Comparison of ENCODE assay signal across 9 cellular contexts in genomic region chr12:25648460-25648859, GRCh38.
A peak's percentile ranks its signal among the peaks of the same experiment; 100 is the strongest.
DNase-seq lines count a peak whose midpoint lies in the region; ATAC-seq and TF ChIP-seq lines count a peak whose summit lies in the region.
"Had no signal": no experiment of that assay in that cellular context is flagged by ENCODE, and none has a peak within 500 bp of the region (broad histone marks: within the 10 kb centered on the region; RNA-seq: fewer than 3 reads in every experiment).

No MANE protein-coding gene starts in this region.

- H4K20me1 ChIP-seq in fibroblast of lung (ENCODE audit: control insufficient read depth, extremely low read depth, insufficient read depth, low read length): no peaks in the 10 kb centered on the region

- H3K4me1 Mint-ChIP-seq in immature natural killer cell: peaks cover 0 to under 1% of the 10 kb centered on the region in 2 donors

- peak overlapping the region; percentile 49 for H3K27ac ChIP-seq in fibroblast of lung (ENCODE audit: insufficient read depth, low read length)

- H3K36me3 ChIP-seq in fibroblast of lung (ENCODE audit: control insufficient read depth, insufficient read depth, low read length): no peaks in the 10 kb centered on the region

- H3K4me2 ChIP-seq in fibroblast of lung (ENCODE audit: extremely low read depth, insufficient read depth, low read length): peak overlapping the region; percentile 67

- H2AFZ ChIP-seq in fibroblast of lung (ENCODE audit: low read length): peak overlapping the region; percentile 76

- peaks cover 3% of the 10 kb centered on the region for H3K4me1 ChIP-seq in fibroblast of lung (ENCODE audit: control insufficient read depth, extremely low read depth, insufficient read depth, low read length)

- H3K9ac ChIP-seq in fibroblast of lung (ENCODE audit: insufficient read depth, low read length): no peak overlapping the region

- TF ChIP-seq CTCF in fibroblast of lung (conservative IDR thresholded peaks at IDR 0.05 in 1 of 2, IDR thresholded peaks at IDR 0.05 in 1 of 2; ENCODE audit: low read depth in 1 of 2, low read length in 2 of 2): no peak

- H3K4me3 Mint-ChIP-seq in immature natural killer cell: no peak overlapping the region

- H3K9me3 Mint-ChIP-seq in immature natural killer cell: peaks cover 0 to 3% (median 0%) of the 10 kb centered on the region in 6 donors

- no peaks in the 10 kb centered on the region for H3K27me3 ChIP-seq in fibroblast of lung (ENCODE audit: control insufficient read depth, insufficient read depth, low read length)

- DNase-seq in D341Med (ENCODE audit: low spot score) (peak; percentile 43), OCI-M1 (lab: John Stamatoyannopoulos, UW) (peak; percentile 17), fibroblast of lung (ENCODE audit: low read depth in 2 of 2) (peak; percentile 63 to 80), non-pigmented ciliary epithelial cell (ENCODE audit: low read depth) (peak; percentile 36), immature natural killer cell (no peak), NCI-H2029 (lab: John Stamatoyannopoulos, UW) (no peak)
- DNase-seq in activated effector memory CD4-positive, alpha-beta T cell treated with Interleukin-2 at 50 U/mL for 16 hours: no peak
- DNase-seq: erythroblast had no signal

- H3K4me3 ChIP-seq in fibroblast of lung (replicated peaks in 1 of 4; ENCODE audit: control extremely low read depth in 1 of 4, insufficient read depth in 1 of 4, low read depth in 3 of 4, low read length in 4 of 4): peak overlapping the region in 2 of 4 experiments; percentile 37 to 56

- H3K9me3 ChIP-seq in fibroblast of lung (ENCODE audit: control insufficient read depth, insufficient read depth, low read depth, low read length): no peaks in the 10 kb centered on the region

- H3K27me3 Mint-ChIP-seq in immature natural killer cell (ENCODE audit: low read depth in 3 of 3): peaks cover 0 to 5% (median 2%) of the 10 kb centered on the region in 3 donors

- ATAC-seq in HG02981 (IDR thresholded peaks at IDR 0.05; ENCODE audit: unreplicated experiment): no peak

- no peaks in the 10 kb centered on the region for H3K79me2 ChIP-seq in fibroblast of lung (ENCODE audit: control insufficient read depth, insufficient read depth, low read length)

- H3K27ac Mint-ChIP-seq in immature natural killer cell: no peak overlapping the region

- H3K36me3 Mint-ChIP-seq in immature natural killer cell: no peaks in the 10 kb centered on the region

Comparison
In these comparisons a context has a peak if more than half of its experiments do, and no peak if none do; other contexts are left out.
1. DNase-seq: peak in D341Med (single experiment), OCI-M1 (single experiment), fibroblast of lung (2 of 2) and non-pigmented ciliary epithelial cell (single experiment); none in immature natural killer cell (0 of 3), NCI-H2029 (single experiment) and activated effector memory CD4-positive, alpha-beta T cell treated with Interleukin-2 at 50 U/mL for 16 hours (single experiment).